17 cellular contexts compared by ENCODE assay signal in the genomic region with DNA sequence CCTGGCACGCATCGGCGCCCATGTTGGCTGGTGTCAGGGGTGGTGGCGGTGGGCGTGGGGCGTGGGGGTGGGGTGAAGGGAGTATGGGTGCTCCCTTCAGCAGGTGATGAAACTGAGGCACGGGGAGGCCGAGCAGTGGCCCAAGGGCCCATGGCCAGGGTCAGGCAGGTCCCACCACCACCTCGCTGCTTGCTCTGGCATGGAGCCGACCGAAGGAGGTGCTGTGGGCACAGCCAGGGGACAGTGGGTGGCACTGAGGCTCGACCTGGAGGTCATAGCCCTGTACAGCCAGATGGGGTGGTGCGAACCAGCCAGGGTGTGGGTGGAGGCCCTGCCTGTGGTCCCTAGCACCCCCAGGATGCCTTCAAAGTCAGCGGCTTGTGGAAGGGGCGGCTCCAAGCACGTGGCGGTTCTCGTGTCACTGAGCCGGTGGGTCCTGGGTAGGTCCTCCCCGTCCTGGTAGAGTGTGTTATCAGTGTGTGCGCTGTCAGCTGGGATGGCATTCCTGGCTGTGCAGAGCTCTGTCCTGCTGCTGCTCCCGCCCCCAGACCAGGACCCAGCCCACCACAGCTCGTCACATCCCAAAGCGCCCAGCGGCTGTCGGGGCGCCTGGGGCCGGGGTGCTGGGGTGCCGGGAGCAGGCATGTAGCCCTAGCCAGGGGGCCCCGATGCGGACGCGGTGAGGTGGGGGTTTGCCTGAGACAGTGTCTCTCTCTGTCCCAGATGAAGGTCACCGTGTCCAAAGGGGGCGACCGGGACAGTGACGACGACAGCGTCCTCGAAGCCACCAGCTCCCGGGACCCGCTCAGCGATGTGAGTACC. TPM values are rescaled to one million over a fixed set of nuclear protein-coding genes. Genes with fewer than 3 reads are reported as not detected.
DNase-seq lines count a peak whose midpoint lies in the region; ATAC-seq, FAIRE-seq and TF ChIP-seq lines count a peak whose summit lies in the region.
"Had no signal": no experiment of that assay in that cellular context is flagged by ENCODE, and none has a peak within 500 bp of the region (broad histone marks: within the 10 kb centered on the region; RNA-seq: fewer than 3 reads in every experiment).

No MANE protein-coding gene starts in this region.

- no peak overlapping the region for H3K9ac ChIP-seq in H9 (ENCODE audit: extremely low read depth, insufficient read length, low read length)
- H3K9ac ChIP-seq: GM23248 had no signal

- H3K27me3 Mint-ChIP-seq in H9 (ENCODE audit: low read depth): peaks cover 62% of the 10 kb centered on the region

- no peak overlapping the region for H3K23ac ChIP-seq in H9 (ENCODE audit: insufficient read length, low read depth, low read length)

- no peak overlapping the region for H3K27ac Mint-ChIP-seq in H9
- H3K27ac Mint-ChIP-seq in activated naive CD4-positive, alpha-beta T cell treated with anti-CD3 and anti-CD28 coated beads, Interleukin-2, amount 50 U/mL, for 72 hours: no peak overlapping the region

- no peak overlapping the region for H3K56ac ChIP-seq in H9 (ENCODE audit: insufficient read length, low read depth, low read length)

- H4K91ac ChIP-seq in H9 (ENCODE audit: insufficient read length, low read depth, low read length): no peak overlapping the region

- DNase-seq in A549 (ENCODE audit: low read depth in 1 of 2, low spot score in 1 of 2) (no peak), H9 (no peak), adrenal gland (peak in 3 of 7 donors; percentile 35 to 69 (median 61)), kidney epithelial cell (ENCODE audit: low read depth) (no peak), epidermal melanocyte (ENCODE audit: insufficient read length, low spot score) (no peak), Kasumi-1 (lab: John Stamatoyannopoulos, UW) (no peak)
- no peak for DNase-seq in activated naive CD4-positive, alpha-beta T cell treated with anti-CD3 and anti-CD28 coated beads, Interleukin-2, amount 50 U/mL, for 72 hours (ENCODE audit: low spot score in 2 of 2)
- DNase-seq: DMS153, GM23248, NCI-H1105 treated with DMSO at 0.1 percent for 48 hours, NCI-H1694 treated with DMSO at 0.1 percent for 48 hours, NCI-H2107 had no signal

- TF ChIP-seq EP300 in A549 (IDR thresholded peaks at IDR 0.05): no peak

- H3K9me3 Mint-ChIP-seq in H9: peaks cover 5 to 6% of the 10 kb centered on the region in 2 experiments; a peak in 3 of 5 replicates
- no peaks in the 10 kb centered on the region for H3K9me3 Mint-ChIP-seq in activated naive CD4-positive, alpha-beta T cell treated with anti-CD3 and anti-CD28 coated beads, Interleukin-2, amount 50 U/mL, for 72 hours

- H3K4me1 ChIP-seq in A549: peaks cover 52% of the 10 kb centered on the region
- no peaks in the 10 kb centered on the region for H3K4me1 ChIP-seq in H9 (ENCODE audit: insufficient read depth, low read length)
- peaks cover 13 to 18% of the 10 kb centered on the region in 2 donors for H3K4me1 ChIP-seq in adrenal gland (replicated peaks in 1 of 2)

- no peak for TF ChIP-seq POLR2A in A549 (IDR thresholded peaks at IDR 0.05; ENCODE audit: low read length)
- TF ChIP-seq POLR2A in adrenal gland (IDR thresholded peaks at IDR 0.05): peak in 1 of 2 donors; percentile 43

- no peaks in the 10 kb centered on the region for H3K36me3 ChIP-seq in adrenal gland (replicated peaks in 1 of 2)
- no peaks in the 10 kb centered on the region for H3K36me3 ChIP-seq in kidney epithelial cell (ENCODE audit: control insufficient read depth, insufficient read depth, low read length)

- no peaks in the 10 kb centered on the region for H3K9me3 ChIP-seq in A549
- H3K9me3 ChIP-seq in H9 (ENCODE audit: control insufficient read depth, low read depth, low read length): no peaks in the 10 kb centered on the region
- no peaks in the 10 kb centered on the region for H3K9me3 ChIP-seq in adrenal gland (replicated peaks in 1 of 3)

- H3K27ac ChIP-seq in A549 (peak overlapping the region; percentile 49 to 87; a peak in 4 of 6 replicates), H9 (ENCODE audit: insufficient read length, low read depth, low read length) (no peak overlapping the region), adrenal gland (peak overlapping the region in 3 of 5 donors; percentile 21 to 66 (median 60))
- H3K27ac ChIP-seq: C4-2B, GM23248, SK-N-MC had no signal

- H3K36me3 Mint-ChIP-seq in H9 (ENCODE audit: insufficient read depth in 1 of 3, low read depth in 3 of 3): peaks cover 0 to 5% (median 0%) of the 10 kb centered on the region in 3 experiments; a peak in 2 of 7 replicates
- no peaks in the 10 kb centered on the region for H3K36me3 Mint-ChIP-seq in activated naive CD4-positive, alpha-beta T cell treated with anti-CD3 and anti-CD28 coated beads, Interleukin-2, amount 50 U/mL, for 72 hours

- H2BK12ac ChIP-seq in H9 (ENCODE audit: insufficient read length, low read depth, low read length): no peak overlapping the region

- CTCF ChIA-PET in A549 (lab: Yijun Ruan, JAX): interaction anchor here (0.9 to 5.2 kb wide), 9 partner anchors 13 to 109 kb away, joined by 3 to 50 read pairs (median 6); no protein-coding TSS in a partner anchor

- no peaks in the 10 kb centered on the region for H3K79me1 ChIP-seq in H9 (ENCODE audit: insufficient read depth, low read depth, low read length, poor library complexity, severe bottlenecking)

- no peak overlapping the region for H4K5ac ChIP-seq in H9 (ENCODE audit: insufficient read length, low read depth, low read length)

- H4K20me1 ChIP-seq in H9 (ENCODE audit: control insufficient read depth, insufficient read depth, insufficient read length): no peaks in the 10 kb centered on the region

- H3K4me3 Mint-ChIP-seq in H9: no peak overlapping the region

- intact Hi-C loops in adrenal gland (cut with DNase I): no loop called here

- H3K27me3 ChIP-seq in H9 (ENCODE audit: insufficient read depth, low read length) (no peaks in the 10 kb centered on the region; the same call in 1 of the 2 replicates), adrenal gland (no peaks in the 10 kb centered on the region), kidney epithelial cell (ENCODE audit: control insufficient read depth, insufficient read depth, low read length) (no peaks in the 10 kb centered on the region)

- POLR2A ChIA-PET in A549 (lab: Yijun Ruan, JAX): no interaction called here

- no peak overlapping the region for H2BK15ac ChIP-seq in H9 (ENCODE audit: low read depth, low read length)

- H3K79me2 ChIP-seq in H9 (ENCODE audit: insufficient read depth, low read length): no peaks in the 10 kb centered on the region

- TF ChIP-seq CTCF in A549 (IDR thresholded peaks at IDR 0.05) (no peak), H9 (conservative IDR thresholded peaks at IDR 0.05) (no peak), adrenal gland (IDR thresholded peaks at IDR 0.05) (no peak), kidney epithelial cell (IDR thresholded peaks at IDR 0.05; ENCODE audit: insufficient read depth, low read length, poor library complexity, severe bottlenecking) (peak; percentile 11)

- H3T11ph ChIP-seq in H9 (ENCODE audit: low read length): no peak overlapping the region

- peaks cover 4 to 8% of the 10 kb centered on the region in 2 experiments for H3K4me1 Mint-ChIP-seq in H9

- H4K8ac ChIP-seq in H9 (replicated peaks; ENCODE audit: insufficient read length, low read depth, low read length): no peak overlapping the region

- no peak for TF ChIP-seq RAD21 in A549 (conservative IDR thresholded peaks at IDR 0.05 in 1 of 2, IDR thresholded peaks at IDR 0.05 in 1 of 2)

- H2AK5ac ChIP-seq in H9 (ENCODE audit: insufficient read length, low read length): no peak overlapping the region

- H3K4ac ChIP-seq in H9 (ENCODE audit: low read depth, low read length): no peak overlapping the region

- H2BK5ac ChIP-seq in H9 (ENCODE audit: insufficient read length, low read length): no peak overlapping the region

- H3K23me2 ChIP-seq in H9 (ENCODE audit: insufficient read length, low read depth, low read length, poor library complexity, severe bottlenecking): no peaks in the 10 kb centered on the region

- H3K4me3 ChIP-seq in A549 (no peak overlapping the region), adrenal gland (no peak overlapping the region), kidney epithelial cell (ENCODE audit: low read depth, low read length) (no peak overlapping the region)
- H3K4me3 ChIP-seq: GM23248, SK-N-MC had no signal

- no peak overlapping the region for H2BK120ac ChIP-seq in H9 (ENCODE audit: low read depth, low read length, poor library complexity, severe bottlenecking)

- no peak overlapping the region for H2BK20ac ChIP-seq in H9 (ENCODE audit: low read depth, low read length, poor library complexity, severe bottlenecking)

- no peak overlapping the region for H3K18ac ChIP-seq in H9 (ENCODE audit: insufficient read length, low read depth, low read length)

- H2AFZ ChIP-seq in H9 (ENCODE audit: low read length): no peak overlapping the region
- H2AFZ ChIP-seq: GM23248 had no signal

- FAIRE-seq in A549 (lab: Jason Lieb, UNC): no peak
- FAIRE-seq: GM12892 had no signal

- 88% methylated on average over 26 of the region's 43 CpGs for WGBS in A549 (ENCODE audit: missing lambda C conversion rate)
- WGBS in H9 (ENCODE audit: extremely low coverage, insufficient read length, low lambda C conversion rate): no CpG with 5 or more reads among the region's 43 CpGs
- 62 to 79% (median 72%) methylated on average over 10 to 43 of the region's 43 CpGs for WGBS in adrenal gland, 4 donors

- H3K14ac ChIP-seq in H9 (ENCODE audit: insufficient read depth, low read length): peak overlapping the region; percentile 5; the same call in 1 of the 2 replicates

- no peak for ATAC-seq in A549
- ATAC-seq in esophagus mucosa: no peak
- no peak for ATAC-seq in activated naive CD4-positive, alpha-beta T cell treated with anti-CD3 and anti-CD28 coated beads, Interleukin-2, amount 50 U/mL, for 72 hours
- ATAC-seq: Right ventricle myocardium inferior had no signal

- H3K4me2 ChIP-seq in A549 (peak overlapping the region; percentile 88), H9 (ENCODE audit: insufficient read depth, insufficient read length, low read length) (no peak overlapping the region)

TF ChIP-seq in A549, 52 proteins besides CTCF, POLR2A, EP300 and RAD21 (continues in another document):
- TF ChIP-seq RARB (CRISPR knock-in tag; IDR thresholded peaks at IDR 0.05) (no peak), ESRRA (IDR thresholded peaks at IDR 0.05; ENCODE audit: borderline replicate concordance, low read length) (no peak), ZC3H11A (IDR thresholded peaks at IDR 0.05) (no peak), CHD4 (IDR thresholded peaks at IDR 0.05; ENCODE audit: borderline replicate concordance) (no peak)

RNA-seq across cellular contexts. Expression of a gene that starts 35.3 kb away (rescaled TPM):
- 2.7 and 3.0 TPM in 2 replicates for polyA plus RNA-seq in A549 (2011; rRNA removed)
- polyA plus RNA-seq in A549 (2012; cell fraction: cytosol; rRNA removed): 13.4 and 22.4 TPM in 2 replicates
- polyA plus RNA-seq in A549 (2012; cell fraction: nucleus; rRNA removed): 53.8 and 59.8 TPM in 2 replicates
- 28.5 to 37.8 TPM (median 32.8 TPM) in 3 replicates for polyA plus RNA-seq in A549 (2017; fragmentation: RNase III; extraction: RNeasy Plus Mini Kit Qiagen cat#74134 plus additional on column Dnase treatment)
- 3.4 and 3.6 TPM in 2 replicates for polyA minus RNA-seq in A549 (2011; rRNA and poly(A)+ RNA removed)
- 90.8 and 92.3 TPM in 2 replicates for total RNA-seq in H9 (2021)
- total RNA-seq in adrenal gland: 10 to 100 TPM; 12.5 to 63.8 (median 26.9) TPM
- 10 to 100 TPM; 10.9 to 62.3 (median 41.9) TPM for polyA plus RNA-seq in adrenal gland
- 22.9 and 40.0 TPM in 2 replicates for total RNA-seq in kidney epithelial cell
- 26.1 TPM for total RNA-seq in esophagus mucosa
- 10 to 100 TPM; 30.8 to 37.8 TPM for total RNA-seq in activated naive CD4-positive, alpha-beta T cell treated with anti-CD3 and anti-CD28 coated beads, Interleukin-2, amount 50 U/mL, for 72 hours
